In genomic region chr11:74449369-74449931, GRCh38 we compare ENCODE assay signal across 8 cellular contexts. TPM values are rescaled to one million over a fixed set of nuclear protein-coding genes. Genes with fewer than 3 reads are reported as not detected.
DNase-seq lines count a peak whose midpoint lies in the region; ATAC-seq, FAIRE-seq and TF ChIP-seq lines count a peak whose summit lies in the region.

No MANE protein-coding gene starts in this region.

- no peak overlapping the region for H3K23ac ChIP-seq in H1 (ENCODE audit: insufficient read length)

- peaks cover 0 to 2% (median 1%) of the 10 kb centered on the region in 4 experiments; a peak in 2 of 7 replicates for H3K4me1 ChIP-seq in H1 (replicated peaks in 1 of 4; ENCODE audit: control insufficient read depth in 3 of 4, insufficient read depth in 4 of 4, low read length in 3 of 4)
- peaks cover 5% of the 10 kb centered on the region for H3K4me1 ChIP-seq in mucosa of descending colon (ENCODE audit: low read depth)

- H3K4ac ChIP-seq in H1 (replicated peaks; ENCODE audit: insufficient read length, low read depth, low read length) = no peak overlapping the region

- POLR2A ChIA-PET in H1 (lab: Charles Lee; ENCODE audit: partially characterized antibody) = interaction anchor here (1.3 kb wide), 1 partner anchor 143 kb away, joined by 4 read pairs; the partner anchor contains the start of gene POLD3

- TF ChIP-seq POLR2A in H1 (IDR thresholded peaks at IDR 0.05; ENCODE audit: control extremely low read depth in 1 of 2, low read depth in 2 of 2, low read length in 2 of 2) = no peak

- H3K18ac ChIP-seq in H1 (ENCODE audit: extremely low read depth, low read length) = no peak overlapping the region

- H3K4me3 ChIP-seq in H1 (ENCODE audit: extremely low read depth in 1 of 4, insufficient read depth in 2 of 4, low read depth in 3 of 4, low read length in 4 of 4) (no peak overlapping the region), mucosa of descending colon (no peak overlapping the region)

- peak overlapping the region; percentile 93 for H2AFZ ChIP-seq in H1 (ENCODE audit: low read length)

- no peak overlapping the region for H2AK5ac ChIP-seq in H1 (ENCODE audit: low read depth, low read length)

- H3K36me3 Mint-ChIP-seq in type B pancreatic cell = no peaks in the 10 kb centered on the region

- H3K36me3 ChIP-seq in H1 (ENCODE audit: control insufficient read depth in 2 of 4, insufficient read depth in 4 of 4, low read length in 3 of 4) = no peaks in the 10 kb centered on the region
- H3K36me3 ChIP-seq in mucosa of descending colon (ENCODE audit: low read depth) = no peaks in the 10 kb centered on the region

- TF ChIP-seq CTCF in H1 (IDR thresholded peaks at IDR 0.05; ENCODE audit: control extremely low read depth in 1 of 3, insufficient read depth in 1 of 3, low read depth in 1 of 3, low read length in 3 of 3) = peak in 2 of 3 experiments; percentile 79 to 81; a peak in 3 of 4 replicates
- no peak for TF ChIP-seq CTCF in mucosa of descending colon (IDR thresholded peaks at IDR 0.05)
- peak; percentile 87 for TF ChIP-seq CTCF in type B pancreatic cell (conservative IDR thresholded peaks at IDR 0.05)

- H4K8ac ChIP-seq in H1 (ENCODE audit: extremely low read depth, insufficient read depth, low read length) = no peak overlapping the region

- no peak overlapping the region for H3K27ac Mint-ChIP-seq in type B pancreatic cell

- no peaks in the 10 kb centered on the region for H4K20me1 ChIP-seq in H1 (replicated peaks in 1 of 2; ENCODE audit: control insufficient read depth in 1 of 2, insufficient read depth in 2 of 2, low read length in 2 of 2)

- peaks cover 18% of the 10 kb centered on the region for H3K4me1 Mint-ChIP-seq in type B pancreatic cell (ENCODE audit: unreplicated experiment)

- CTCF ChIA-PET in H1 (lab: Charles Lee; ENCODE audit: partially characterized antibody) = interaction anchor here (0.5 to 8.6 kb wide), 50 partner anchors 11 to 202 kb away, joined by 3 to 291 read pairs (median 4); partner anchors contain the start of gene LIPT2

- ATAC-seq in HG03442 (IDR thresholded peaks at IDR 0.05; ENCODE audit: unreplicated experiment) (peak; percentile 55), mucosa of descending colon (peak; percentile 83)
- ATAC-seq in activated CD4-positive, CD25-positive, alpha-beta regulatory T cell treated with anti-CD3 and anti-CD28 coated beads, Interleukin-2, amount 50 U/mL, for 24 hours = peak; percentile 77 to 92

- no peak overlapping the region for H2BK5ac ChIP-seq in H1 (ENCODE audit: low read depth, low read length)

- peak; percentile 88 to 91 for TF ChIP-seq RAD21 in H1 (IDR thresholded peaks at IDR 0.05 in 1 of 2, conservative IDR thresholded peaks at IDR 0.05 in 1 of 2; ENCODE audit: low read depth in 2 of 2, low read length in 2 of 2)

- no peak overlapping the region for H3K14ac ChIP-seq in H1 (ENCODE audit: insufficient read length)

- intact Hi-C loops in mucosa of descending colon (cut with DNase I, micrococcal nuclease) = loop anchor here (5.0 to 10.0 kb wide), 3 partner anchors 62 to 195 kb away; no protein-coding TSS in a partner anchor

- TF ChIP-seq EP300 in H1 (IDR thresholded peaks at IDR 0.05; ENCODE audit: borderline replicate concordance in 1 of 2, low read depth in 2 of 2, low read length in 2 of 2) = no peak

- H3K27me3 ChIP-seq in H1 (replicated peaks in 1 of 4; ENCODE audit: control insufficient read depth in 3 of 4, extremely low read depth in 1 of 4, insufficient read depth in 3 of 4, low read length in 3 of 4) = no peaks in the 10 kb centered on the region

- H3K4me2 ChIP-seq in H1 (ENCODE audit: insufficient read depth in 1 of 2, low read depth in 2 of 2, low read length in 2 of 2) = no peak overlapping the region

- H3K4me3 Mint-ChIP-seq in type B pancreatic cell = no peak overlapping the region

- no peak overlapping the region for H2BK15ac ChIP-seq in H1 (ENCODE audit: low read length)

- H4K91ac ChIP-seq in H1 (replicated peaks; ENCODE audit: insufficient read length, low read length) = no peak overlapping the region

- H3K23me2 ChIP-seq in H1 (ENCODE audit: low read depth, low read length) = no peaks in the 10 kb centered on the region

- no peak overlapping the region for H3K9ac ChIP-seq in H1 (replicated peaks in 1 of 4; ENCODE audit: extremely low read depth in 1 of 4, low read depth in 3 of 4, low read length in 3 of 4)

- no peak overlapping the region for H2BK12ac ChIP-seq in H1 (ENCODE audit: low read depth, low read length)

- no peak overlapping the region for H4K5ac ChIP-seq in H1 (ENCODE audit: insufficient read length, low read depth, low read length)

- 82% methylated on average over 2 of the region's 2 CpGs; no CpG with 5 or more reads in 1 of the 2 experiments for WGBS in H1 (ENCODE audit: extremely low coverage in 1 of 2, insufficient coverage in 1 of 2, insufficient read length in 1 of 2, insufficient replicate concordance in 2 of 2, low coverage in 1 of 2, low lambda C conversion rate in 2 of 2, missing lambda C conversion rate in 1 of 2), 2 experiments

- no peak overlapping the region for H3K56ac ChIP-seq in H1 (replicated peaks; ENCODE audit: insufficient read length, low read depth, low read length)

- H3K79me2 ChIP-seq in H1 (ENCODE audit: control insufficient read depth in 1 of 2, insufficient read depth in 2 of 2, low read length in 2 of 2) = no peaks in the 10 kb centered on the region

- H2BK20ac ChIP-seq in H1 (ENCODE audit: low read length) = no peak overlapping the region

- H3K79me1 ChIP-seq in H1 (ENCODE audit: low read depth, low read length) = no peaks in the 10 kb centered on the region

- no peak overlapping the region for H2BK120ac ChIP-seq in H1 (replicated peaks; ENCODE audit: low read depth, low read length)

- H3K27ac ChIP-seq in H1 (ENCODE audit: low read depth, low read length) = no peak overlapping the region

- H3K27me3 Mint-ChIP-seq in type B pancreatic cell = peaks cover 8% of the 10 kb centered on the region

- peak; percentile 64 for DNase-seq in activated effector memory CD4-positive, alpha-beta T cell treated with anti-CD3 and anti-CD28 coated beads, Interleukin-2, amount 50 U/mL, for 16 hours
- no peak for DNase-seq in activated effector memory CD4-positive, alpha-beta T cell treated with Interleukin-2 at 50 U/mL for 16 hours
- DNase-seq in NCI-H510A (lab: John Stamatoyannopoulos, UW) = peak; percentile 63
- DNase-seq in H1 (ENCODE audit: low read depth in 1 of 2, low spot score in 2 of 2) = no peak
- peak in 1 of 3 donors; percentile 77 for DNase-seq in mucosa of descending colon
- no peak for DNase-seq in type B pancreatic cell (ENCODE audit: extremely low spot score, unreplicated experiment)

- H3K9me3 ChIP-seq in H1 (ENCODE audit: insufficient read depth in 2 of 2, low read depth in 1 of 2, low read length in 1 of 2) (no peaks in the 10 kb centered on the region), mucosa of descending colon (no peaks in the 10 kb centered on the region)

- no peaks in the 10 kb centered on the region for H3K9me3 Mint-ChIP-seq in type B pancreatic cell

- FAIRE-seq in H1 (lab: Jason Lieb, UNC) = no peak

TF ChIP-seq in H1, 55 proteins besides CTCF, POLR2A, EP300 and RAD21 (continues in another document):
- TF ChIP-seq JUND (IDR thresholded peaks at IDR 0.05; ENCODE audit: low read length) (no peak), MAX (IDR thresholded peaks at IDR 0.05) (no peak), RNF2 (IDR thresholded peaks at IDR 0.05; ENCODE audit: borderline replicate concordance, low read depth, low read length, missing control alignments, poor library complexity, severe bottlenecking) (no peak), CHD1 (IDR thresholded peaks at IDR 0.05; ENCODE audit: low read depth, low read length) (no peak), BACH1 (IDR thresholded peaks at IDR 0.05; ENCODE audit: low read length) (no peak)

RNA-seq across cellular contexts. Expression of gene KCNE3, which starts 17.9 kb away (rescaled TPM):
- total RNA-seq in H1 (2021; fragmentation: NEBNext Ultra II Directional; extraction: Animal tissue kit (Norgen Biotek cat#: 25700)) = 2.8 and 3.5 TPM in 2 replicates
- polyA plus RNA-seq in H1 (2011; rRNA removed) = 1.9 and 4.1 TPM in 2 replicates
- polyA plus RNA-seq in H1 (2011; cell fraction: cytosol; rRNA removed) = 4.1 TPM
- 4.5 TPM for polyA plus RNA-seq in H1 (2011; cell fraction: nucleus; rRNA removed)
- 1.8 to 3.9 TPM (median 2.4 TPM) in 4 replicates for polyA plus RNA-seq in H1 (2012, experiment 1 of 2)
- 2.3 TPM for polyA plus RNA-seq in H1 (2012, experiment 2 of 2)
- 2.9 TPM for polyA plus RNA-seq in H1 (2013, experiment 1 of 2)
- polyA plus RNA-seq in H1 (2013, experiment 2 of 2) = 2.7 TPM
- polyA minus RNA-seq in H1 (2011; rRNA and poly(A)+ RNA removed) = 2.9 and 4.5 TPM in 2 replicates
- polyA minus RNA-seq in H1 (2011; cell fraction: cytosol; rRNA and poly(A)+ RNA removed) = 3.2 TPM
- polyA minus RNA-seq in H1 (2011; cell fraction: nucleus; rRNA and poly(A)+ RNA removed) = 1.1 TPM
- total RNA-seq in mucosa of descending colon (10 to 100 TPM in 2 of 3 donors, 1 to 10 TPM in 1; 8.5 to 27.5 (median 23.4) TPM), type B pancreatic cell (ENCODE audit: low replicate concordance) (7.3 and 12.5 TPM in 2 replicates)

RNA-seq across cellular contexts. Expression of gene LIPT2, which starts 44.1 kb away (rescaled TPM):
- 6.4 and 7.7 TPM in 2 replicates for total RNA-seq in H1 (2021; fragmentation: NEBNext Ultra II Directional; extraction: Animal tissue kit (Norgen Biotek cat#: 25700))
- 16.4 and 16.7 TPM in 2 replicates for polyA plus RNA-seq in H1 (2011; rRNA removed)
- polyA plus RNA-seq in H1 (2011; cell fraction: cytosol; rRNA removed) = 15.4 TPM
- 11.5 TPM for polyA plus RNA-seq in H1 (2011; cell fraction: nucleus; rRNA removed)
- 4.9 to 6.9 TPM (median 5.9 TPM) in 4 replicates for polyA plus RNA-seq in H1 (2012, experiment 1 of 2)
- polyA plus RNA-seq in H1 (2012, experiment 2 of 2) = 7.6 TPM
- polyA plus RNA-seq in H1 (2013, experiment 1 of 2) = 7.0 TPM
- polyA plus RNA-seq in H1 (2013, experiment 2 of 2) = 7.0 TPM
- polyA minus RNA-seq in H1 (2011; rRNA and poly(A)+ RNA removed) = 10.8 and 17.9 TPM in 2 replicates
- 9.2 TPM for polyA minus RNA-seq in H1 (2011; cell fraction: cytosol; rRNA and poly(A)+ RNA removed)
- 14.3 TPM for polyA minus RNA-seq in H1 (2011; cell fraction: nucleus; rRNA and poly(A)+ RNA removed)
- 1 to 10 TPM; 3.2 to 4.8 (median 4.1) TPM for total RNA-seq in mucosa of descending colon
- total RNA-seq in type B pancreatic cell (ENCODE audit: low replicate concordance) = 5.5 and 5.6 TPM in 2 replicates

RNA-seq across cellular contexts. Expression of gene PGM2L1, which starts 51.2 kb away (rescaled TPM):
- total RNA-seq in H1 (2021; fragmentation: NEBNext Ultra II Directional; extraction: Animal tissue kit (Norgen Biotek cat#: 25700)) = 40.0 and 42.7 TPM in 2 replicates
- polyA plus RNA-seq in H1 (2011; rRNA removed) = 5.0 and 5.5 TPM in 2 replicates
- polyA plus RNA-seq in H1 (2011; cell fraction: cytosol; rRNA removed) = 5.8 TPM
- 13.5 TPM for polyA plus RNA-seq in H1 (2011; cell fraction: nucleus; rRNA removed)
- 6.9 to 13.5 TPM (median 10.4 TPM) in 4 replicates for polyA plus RNA-seq in H1 (2012, experiment 1 of 2)
- polyA plus RNA-seq in H1 (2012, experiment 2 of 2) = 1.1 TPM
- polyA plus RNA-seq in H1 (2013, experiment 1 of 2) = 21.1 TPM
- polyA plus RNA-seq in H1 (2013, experiment 2 of 2) = 18.9 TPM
- polyA minus RNA-seq in H1 (2011; rRNA and poly(A)+ RNA removed) = 11.9 and 12.8 TPM in 2 replicates
- polyA minus RNA-seq in H1 (2011; cell fraction: cytosol; rRNA and poly(A)+ RNA removed) = 13.5 TPM
- 38.9 TPM for polyA minus RNA-seq in H1 (2011; cell fraction: nucleus; rRNA and poly(A)+ RNA removed)
- total RNA-seq in mucosa of descending colon (10 to 100 TPM in 2 of 3 donors, 1 to 10 TPM in 1; 8.3 to 12.2 (median 12.0) TPM), type B pancreatic cell (ENCODE audit: low replicate concordance) (5.0 and 10.3 TPM in 2 replicates)

Comparison
In these comparisons a context has a peak if more than half of its experiments do, and no peak if none do; other contexts are left out.
1. DNase-seq: peak in activated effector memory CD4-positive, alpha-beta T cell treated with anti-CD3 and anti-CD28 coated beads, Interleukin-2, amount 50 U/mL, for 16 hours (single experiment) and NCI-H510A (single experiment); none in activated effector memory CD4-positive, alpha-beta T cell treated with Interleukin-2 at 50 U/mL for 16 hours (single experiment), H1 (0 of 2) and type B pancreatic cell (single experiment).
2. Peak in every context shown above with its lines, with median percentiles within 50 percentile points of each other: ATAC-seq.